In genomic region chr9:128771745-128772519, GRCh38 we compare ENCODE assay signal across 8 cellular contexts. TPM values are rescaled to one million over a fixed set of nuclear protein-coding genes. Genes with fewer than 3 reads are reported as not detected.
DNase-seq lines count a peak whose midpoint lies in the region; ATAC-seq and TF ChIP-seq lines count a peak whose summit lies in the region.

Gene ZER1 (minus strand): TSS chr9:128771927. CDS start chr9:128755565, 16,362 bp downstream.

- 1 to 2% (median 1%) methylated on average over 26 to 72 of the region's 72 CpGs for WGBS in heart left ventricle, 4 donors

- H3K9me3 ChIP-seq in adipocyte (ENCODE audit: control insufficient read depth, low read length) (peaks cover 4% of the 10 kb centered on the region), heart left ventricle (peaks cover 0 to 10% (median 0%) of the 10 kb centered on the region in 12 donors)

- peak within 1 kb of the TSS; percentile 81 to 98 (median 92) for H3K27ac ChIP-seq in heart left ventricle

- H3K4me1 ChIP-seq in adipocyte (ENCODE audit: control insufficient read depth, insufficient read depth, low read length) (peaks cover 10% of the 10 kb centered on the region), heart left ventricle (peaks cover 0 to 33% (median 21%) of the 10 kb centered on the region in 12 donors)

- peak within 1 kb of the TSS; percentile 95 for H3K9ac ChIP-seq in adipocyte (ENCODE audit: low read length)

- peaks cover 12% of the 10 kb centered on the region for H3K4me1 Mint-ChIP-seq in type B pancreatic cell (ENCODE audit: unreplicated experiment)

- peak; percentile 50 for DNase-seq in NCI-H1417 treated with DMSO at 0.1 percent for 48 hours (lab: John Stamatoyannopoulos, UW)
- DNase-seq in T follicular helper cell (ENCODE audit: low read depth): peak; percentile 92
- peak; percentile 97 for DNase-seq in adipocyte (ENCODE audit: low read depth)
- DNase-seq in heart left ventricle: peak; percentile 94 to 97 (median 95)
- DNase-seq in posterior cingulate gyrus: peak; percentile 89 to 99 (median 94)
- peak; percentile 96 for DNase-seq in type B pancreatic cell (ENCODE audit: extremely low spot score, unreplicated experiment)

- H3K36me3 Mint-ChIP-seq in type B pancreatic cell: no peaks in the 10 kb centered on the region

- H3K4me3 ChIP-seq in adipocyte (ENCODE audit: low read length) (peak within 1 kb of the TSS; percentile 99), heart left ventricle (peak within 1 kb of the TSS; percentile 70 to 100 (median 86))

- ATAC-seq in HG02759 (IDR thresholded peaks at IDR 0.05; ENCODE audit: unreplicated experiment): peak; percentile 96
- ATAC-seq in heart left ventricle: peak; percentile 93 to 98 (median 98)

- no peaks in the 10 kb centered on the region for H3K27me3 ChIP-seq in adipocyte (replicated peaks; ENCODE audit: control insufficient read depth, insufficient read depth, low read length)
- no peaks in the 10 kb centered on the region for H3K27me3 ChIP-seq in heart left ventricle

- peak within 1 kb of the TSS; percentile 96 for H3K4me3 Mint-ChIP-seq in type B pancreatic cell

- TF ChIP-seq CTCF in heart left ventricle (IDR thresholded peaks at IDR 0.05): peak in 1 of 12 donors; percentile 3
- no peak for TF ChIP-seq CTCF in type B pancreatic cell (conservative IDR thresholded peaks at IDR 0.05)

- peak within 1 kb of the TSS; percentile 99 for H3K27ac Mint-ChIP-seq in type B pancreatic cell

- intact Hi-C loops in heart left ventricle (cut with DNase I) (loop anchor here in 5 of 10 donors (1.0 to 5.0 kb wide), 3 partner anchors 15 to 70 kb away; partner anchors contain the start of genes TBC1D13 (in 4 of the 5) and PKN3 (in 1 of the 5)), posterior cingulate gyrus (cut with DNase I) (loop anchor here (1.0 kb wide), 1 partner anchor 15 kb away; the partner anchor contains the start of gene TBC1D13)

- no peaks in the 10 kb centered on the region for H3K27me3 Mint-ChIP-seq in type B pancreatic cell

- TF ChIP-seq POLR2A in GM10847 (IDR thresholded peaks at IDR 0.05; ENCODE audit: extremely low read depth, insufficient read length): peak; percentile 53
- peak in 1 of 2 donors; percentile 80 for TF ChIP-seq POLR2A in heart left ventricle (IDR thresholded peaks at IDR 0.05)

- H3K36me3 ChIP-seq in adipocyte (ENCODE audit: control insufficient read depth, insufficient read depth, low read length, severe bottlenecking): peaks cover 5% of the 10 kb centered on the region
- H3K36me3 ChIP-seq in heart left ventricle: peaks cover 0 to 10% (median 2%) of the 10 kb centered on the region in 9 donors

- no peaks in the 10 kb centered on the region for H3K9me3 Mint-ChIP-seq in type B pancreatic cell

RNA-seq across cellular contexts. Expression of gene ZER1, which starts in this region (rescaled TPM):
- total RNA-seq in heart left ventricle: 100 to 1,000 TPM in 1 of 9 donors, 10 to 100 TPM in 8; 53.4 to 163 (median 62.3) TPM
- 10 to 100 TPM; 32.4 to 40.7 TPM for polyA plus RNA-seq in heart left ventricle
- total RNA-seq in type B pancreatic cell (ENCODE audit: low replicate concordance): 36.8 and 45.7 TPM in 2 replicates

Comparison
In these comparisons a context has a peak if more than half of its experiments do, and no peak if none do; other contexts are left out.
1. Peak in every context shown above with its lines: DNase-seq, ATAC-seq, H3K4me3 ChIP-seq and H3K27ac ChIP-seq.